In genomic region chr20:24485981-24486380, GRCh38 we compare ENCODE assay signal across 30 cellular contexts. TPM values are rescaled to one million over a fixed set of nuclear protein-coding genes. Genes with fewer than 3 reads are reported as not detected.
"Had no signal": no experiment of that assay in that cellular context is flagged by ENCODE, and none has a peak within 500 bp of the region (broad histone marks: within the 10 kb centered on the region; RNA-seq: fewer than 3 reads in every experiment).

No MANE protein-coding gene starts in this region.

- H3K27me3 Mint-ChIP-seq: dendritic cell treated with granulocyte-macrophage colony-stimulating factor and Interleukin-4, amounts not matched to agents 40 ng/mL and 50 ng/mL, for 4 days had no signal

- H3K9me3 ChIP-seq: esophagus muscularis mucosa, heart right ventricle, left lung, psoas muscle, suprapubic skin, transverse colon, upper lobe of right lung, uterus had no signal

- H3K27me3 ChIP-seq: foreskin keratinocyte, heart right ventricle, neural progenitor cell, transverse colon, upper lobe of right lung, uterus had no signal

- H3K4me3 Mint-ChIP-seq: dendritic cell treated with granulocyte-macrophage colony-stimulating factor and Interleukin-4, amounts not matched to agents 40 ng/mL and 50 ng/mL, for 4 days; naive thymus-derived CD4-positive, alpha-beta T cell; nephron; neural progenitor cell; stimulated activated effector memory CD8-positive, alpha-beta T cell treated with anti-CD3 and anti-CD28 coated beads, Interleukin-12 subunit alpha, Interleukin-12 subunit beta, amount 100 ng/mL, for 72 hours had no signal

- FAIRE-seq: colon, endothelial cell of umbilical vein had no signal

- H3K27ac ChIP-seq: esophagus muscularis mucosa, foreskin keratinocyte, heart right ventricle, left lung, neural progenitor cell, parathyroid adenoma, psoas muscle, skin epidermis, suprapubic skin, transverse colon, upper lobe of right lung, uterus had no signal

- H3K9ac ChIP-seq: neural progenitor cell, parathyroid adenoma had no signal

- H3K4me1 ChIP-seq: esophagus muscularis mucosa, foreskin keratinocyte, left lung, parathyroid adenoma, psoas muscle, suprapubic skin, transverse colon, upper lobe of right lung, uterus had no signal

- ATAC-seq: foreskin keratinocyte; heart right ventricle; left cardiac atrium; left lung; naive thymus-derived CD4-positive, alpha-beta T cell; psoas muscle; right cardiac atrium; stimulated activated effector memory CD8-positive, alpha-beta T cell treated with anti-CD3 and anti-CD28 coated beads, Interleukin-12 subunit alpha, Interleukin-12 subunit beta, amount 100 ng/mL, for 72 hours; upper lobe of right lung had no signal

- H3K9me3 Mint-ChIP-seq: dendritic cell treated with granulocyte-macrophage colony-stimulating factor and Interleukin-4, amounts not matched to agents 40 ng/mL and 50 ng/mL, for 4 days; naive thymus-derived CD4-positive, alpha-beta T cell; nephron; neural progenitor cell; stimulated activated effector memory CD8-positive, alpha-beta T cell treated with anti-CD3 and anti-CD28 coated beads, Interleukin-12 subunit alpha, Interleukin-12 subunit beta, amount 100 ng/mL, for 72 hours had no signal

- H3K36me3 ChIP-seq: esophagus muscularis mucosa, heart right ventricle, left lung, neural progenitor cell, suprapubic skin, transverse colon, upper lobe of right lung, uterus had no signal

- H3K4me1 Mint-ChIP-seq: naive thymus-derived CD4-positive, alpha-beta T cell; stimulated activated effector memory CD8-positive, alpha-beta T cell treated with anti-CD3 and anti-CD28 coated beads, Interleukin-12 subunit alpha, Interleukin-12 subunit beta, amount 100 ng/mL, for 72 hours had no signal

- H3K27ac Mint-ChIP-seq: dendritic cell treated with granulocyte-macrophage colony-stimulating factor and Interleukin-4, amounts not matched to agents 40 ng/mL and 50 ng/mL, for 4 days; naive thymus-derived CD4-positive, alpha-beta T cell; nephron; neural progenitor cell; stimulated activated effector memory CD8-positive, alpha-beta T cell treated with anti-CD3 and anti-CD28 coated beads, Interleukin-12 subunit alpha, Interleukin-12 subunit beta, amount 100 ng/mL, for 72 hours had no signal

- H3K36me3 Mint-ChIP-seq: naive thymus-derived CD4-positive, alpha-beta T cell; neural progenitor cell; stimulated activated effector memory CD8-positive, alpha-beta T cell treated with anti-CD3 and anti-CD28 coated beads, Interleukin-12 subunit alpha, Interleukin-12 subunit beta, amount 100 ng/mL, for 72 hours had no signal

- DNase-seq: central memory CD4-positive, alpha-beta T cell; effector CD8-positive, alpha-beta T cell; foreskin keratinocyte; glutamatergic neuron; heart right ventricle; hippocampal formation; left cardiac atrium; left lung; mesenchymal stem cell; midbrain; naive thymus-derived CD4-positive, alpha-beta T cell; psoas muscle; right cardiac atrium; stimulated activated CD4-positive, alpha-beta T cell treated with anti-CD3 and anti-CD28 coated beads, Interleukin-15, amount 100 ng/mL, for 24 hours; stimulated activated CD4-positive, alpha-beta T cell treated with anti-CD3 and anti-CD28 coated beads, Interleukin-4, amount 100 ng/mL, for 24 hours; stimulated activated naive CD4-positive, alpha-beta T cell treated with Interleukin-2 at 50 U/mL for 16 hours; transverse colon; upper lobe of right lung; uterus had no signal

- H3K4me3 ChIP-seq: esophagus muscularis mucosa, heart right ventricle, left lung, neural progenitor cell, psoas muscle, skin epidermis, suprapubic skin, transverse colon, upper lobe of right lung, uterus had no signal

RNA-seq across cellular contexts. Expression of gene SYNDIG1, which starts 16.6 kb away (rescaled TPM):
- total RNA-seq: endothelial cell of umbilical vein; esophagus muscularis mucosa; foreskin keratinocyte; lung microvascular endothelial cell; naive thymus-derived CD4-positive, alpha-beta T cell; psoas muscle; suprapubic skin; upper lobe of right lung had no signal
- polyA plus RNA-seq: endothelial cell of umbilical vein; foreskin keratinocyte; naive thymus-derived CD4-positive, alpha-beta T cell had no signal
